31 cellular contexts compared by ENCODE assay signal in genomic region chr20:31555203-31555602, GRCh38. TPM values are rescaled to one million over a fixed set of nuclear protein-coding genes. Genes with fewer than 3 reads are reported as not detected.
DNase-seq lines count a peak whose midpoint lies in the region; ATAC-seq and TF ChIP-seq lines count a peak whose summit lies in the region.
"Had no signal": no experiment of that assay in that cellular context is flagged by ENCODE, and none has a peak within 500 bp of the region (broad histone marks: within the 10 kb centered on the region; RNA-seq: fewer than 3 reads in every experiment).

No MANE protein-coding gene starts in this region.

- peaks cover 18% of the 10 kb centered on the region for H3K4me1 Mint-ChIP-seq in activated CD8-positive, alpha-beta T cell treated with anti-CD3 and anti-CD28 coated beads, Interleukin-2, amount 10 ng/mL, durations not matched to agents 7 days and 5 days (ENCODE audit: low read depth)
- peaks cover 13% of the 10 kb centered on the region for H3K4me1 Mint-ChIP-seq in nephron progenitor cell

- intact Hi-C loops in HCT116 (cut with micrococcal nuclease) = no loop called here

- no peak for TF ChIP-seq RAD21 in HCT116 (IDR thresholded peaks at IDR 0.05; ENCODE audit: low read depth)

- no peak overlapping the region for H2BK15ac ChIP-seq in mesenchymal stem cell (ENCODE audit: low read depth, poor library complexity, severe bottlenecking)

- H2AK5ac ChIP-seq in mesenchymal stem cell (ENCODE audit: low read length, severe bottlenecking) = peak overlapping the region; percentile 0

- H3K79me1 ChIP-seq in mesenchymal stem cell (replicated peaks; ENCODE audit: low read length, poor library complexity, severe bottlenecking) = peaks cover 20% of the 10 kb centered on the region

- no peaks in the 10 kb centered on the region for H4K20me1 ChIP-seq in HCT116 (ENCODE audit: insufficient read depth)

- H3K4me1 ChIP-seq in HCT116 (ENCODE audit: control insufficient read depth in 1 of 2, insufficient read depth in 2 of 2, low read length in 2 of 2) (peaks cover 24 to 33% of the 10 kb centered on the region in 2 experiments), mesenchymal stem cell (ENCODE audit: control insufficient read depth, insufficient read depth, low read depth, low read length) (peaks cover 27% of the 10 kb centered on the region)
- H3K4me1 ChIP-seq: BLaER1, uterus had no signal

- H3K9me3 ChIP-seq in AG04450 (ENCODE audit: control insufficient read depth, insufficient read depth, low read length) = no peaks in the 10 kb centered on the region
- H3K9me3 ChIP-seq in HCT116 (ENCODE audit: control insufficient read depth in 1 of 2, insufficient read depth in 1 of 2, low read depth in 1 of 2, low read length in 2 of 2) = no peaks in the 10 kb centered on the region
- no peaks in the 10 kb centered on the region for H3K9me3 ChIP-seq in mesenchymal stem cell (ENCODE audit: control insufficient read depth, low read length)
- no peaks in the 10 kb centered on the region for H3K9me3 ChIP-seq in MG63
- H3K9me3 ChIP-seq: BLaER1, thoracic aorta, uterus had no signal

- H2BK120ac ChIP-seq in mesenchymal stem cell (ENCODE audit: low read depth, low read length) = no peak overlapping the region

- H3K9ac ChIP-seq in HCT116 (ENCODE audit: low read length) = no peak overlapping the region
- peak overlapping the region; percentile 11 for H3K9ac ChIP-seq in mesenchymal stem cell (ENCODE audit: low read length)
- H3K9ac ChIP-seq: BLaER1 had no signal

- H4K8ac ChIP-seq in mesenchymal stem cell (ENCODE audit: low read length) = no peak overlapping the region

- H3K36me3 ChIP-seq in HCT116 (ENCODE audit: control insufficient read depth in 1 of 2, insufficient read depth in 2 of 2, low read length in 2 of 2) = peaks cover 10 to 42% of the 10 kb centered on the region in 2 experiments; a peak in 3 of 4 replicates
- peaks cover 39 to 80% of the 10 kb centered on the region in 2 experiments for H3K36me3 ChIP-seq in mesenchymal stem cell (ENCODE audit: control insufficient read depth in 1 of 2, insufficient read depth in 2 of 2, low read depth in 1 of 2, low read length in 2 of 2)
- H3K36me3 ChIP-seq in MG63 = peaks cover 67% of the 10 kb centered on the region
- H3K36me3 ChIP-seq: uterus had no signal

- RAD21 ChIA-PET in HCT116 (lab: Charles Lee; ENCODE audit: low non-redundant PET in 1 of 2, low total read pairs in 2 of 2, uncharacterized antibody in 2 of 2, unreplicated experiment in 2 of 2) = interaction anchor here in 1 of 2 experiments (0.7 kb wide), 1 partner anchor 291 kb away, joined by 3 read pairs; no protein-coding TSS in a partner anchor

- BruUV-seq in HCT116 (replicated peaks; lab: Mats Ljungman, UMichigan) = no TSS peak

- H3K9me3 Mint-ChIP-seq in activated CD8-positive, alpha-beta T cell treated with anti-CD3 and anti-CD28 coated beads, Interleukin-2, amount 10 ng/mL, durations not matched to agents 7 days and 5 days (ENCODE audit: insufficient read depth) = no peaks in the 10 kb centered on the region
- H3K9me3 Mint-ChIP-seq in nephron progenitor cell = no peaks in the 10 kb centered on the region
- H3K9me3 Mint-ChIP-seq: brain; neural crest cell; stimulated activated naive CD8-positive, alpha-beta T cell treated with anti-CD3 and anti-CD28 coated beads, Interleukin-15, amount 100 ng/mL, for 72 hours; T-helper 2 cell treated with Interferon-gamma antibody and Interleukin-4, amounts not matched to agents 5 μg/mL and 100 μg/mL, for 36 hours had no signal

- no peak overlapping the region for H2BK5ac ChIP-seq in mesenchymal stem cell (ENCODE audit: low read depth, low read length, poor library complexity, severe bottlenecking)

- POLR2A ChIA-PET in AG04450 (lab: Yijun Ruan, JAX) (interaction anchor here (0.6 to 1.3 kb wide), 2 partner anchors 18 to 34 kb away, joined by 3 to 14 read pairs; no protein-coding TSS in a partner anchor), HCT116 (lab: Charles Lee) (interaction anchor here (28.6 kb wide), 1 partner anchor 49 kb away, joined by 1106 read pairs; the partner anchor contains the start of gene ID1)
- POLR2A ChIA-PET in activated CD8-positive, alpha-beta T cell treated with anti-CD3 and anti-CD28 coated beads, Interleukin-2, amount 10 ng/mL, durations not matched to agents 7 days and 5 days (lab: Charles Lee) = no interaction called here

- no peak overlapping the region for H2BK12ac ChIP-seq in mesenchymal stem cell (ENCODE audit: low read length in 2 of 2)

- H3K4me3 ChIP-seq in AG04450 (ENCODE audit: low read depth, low read length) (no peak overlapping the region), HCT116 (replicated peaks in 1 of 2; ENCODE audit: low read depth in 1 of 2, low read length in 2 of 2) (no peak overlapping the region), mesenchymal stem cell (ENCODE audit: insufficient read depth in 1 of 2, low read depth in 1 of 2, low read length in 2 of 2) (no peak overlapping the region), MG63 (no peak overlapping the region)
- H3K4me3 ChIP-seq: BLaER1, thoracic aorta, uterus had no signal

- no peak overlapping the region for H3K4me2 ChIP-seq in HCT116 (ENCODE audit: low read length)
- H3K4me2 ChIP-seq in mesenchymal stem cell (ENCODE audit: low read length, poor library complexity, severe bottlenecking) = no peak overlapping the region
- H3K4me2 ChIP-seq: BLaER1 had no signal

- no peak overlapping the region for H3K4me3 Mint-ChIP-seq in activated CD8-positive, alpha-beta T cell treated with anti-CD3 and anti-CD28 coated beads, Interleukin-2, amount 10 ng/mL, durations not matched to agents 7 days and 5 days
- H3K4me3 Mint-ChIP-seq in nephron progenitor cell = no peak overlapping the region
- H3K4me3 Mint-ChIP-seq: brain; neural crest cell; stimulated activated naive CD8-positive, alpha-beta T cell treated with anti-CD3 and anti-CD28 coated beads, Interleukin-15, amount 100 ng/mL, for 72 hours; T-helper 2 cell treated with Interferon-gamma antibody and Interleukin-4, amounts not matched to agents 5 μg/mL and 100 μg/mL, for 36 hours had no signal

- CTCF ChIA-PET in AG04450 (lab: Charles Lee) (interaction anchor here (1.8 to 23.4 kb wide), 4 partner anchors 8 to 79 kb away, joined by 10 to 1107 read pairs (median 79); partner anchors contain the start of gene ID1), HCT116 (lab: Charles Lee) (interaction anchor here (6.8 to 14.5 kb wide), 2 partner anchors 15 to 55 kb away, joined by 129 to 589 read pairs; no protein-coding TSS in a partner anchor)
- CTCF ChIA-PET in activated CD8-positive, alpha-beta T cell treated with anti-CD3 and anti-CD28 coated beads, Interleukin-2, amount 10 ng/mL, durations not matched to agents 7 days and 5 days (lab: Charles Lee) = interaction anchor here (2.2 to 23.7 kb wide), 3 partner anchors 8 to 55 kb away, joined by 8 to 901 read pairs (median 130); partner anchors contain the start of gene ID1

- no peaks in the 10 kb centered on the region for H3K27me3 Mint-ChIP-seq in activated CD8-positive, alpha-beta T cell treated with anti-CD3 and anti-CD28 coated beads, Interleukin-2, amount 10 ng/mL, durations not matched to agents 7 days and 5 days (ENCODE audit: low read depth)
- no peaks in the 10 kb centered on the region for H3K27me3 Mint-ChIP-seq in nephron progenitor cell (ENCODE audit: low read depth, poor library complexity)
- H3K27me3 Mint-ChIP-seq: stimulated activated naive CD8-positive, alpha-beta T cell treated with anti-CD3 and anti-CD28 coated beads, Interleukin-15, amount 100 ng/mL, for 72 hours had no signal

- H3K14ac ChIP-seq in mesenchymal stem cell (ENCODE audit: low read length in 2 of 2) = no peak overlapping the region

- H3K27me3 ChIP-seq in AG04450 (ENCODE audit: control insufficient read depth, insufficient read depth, low read length) (no peaks in the 10 kb centered on the region), HCT116 (ENCODE audit: insufficient read depth, low read length) (no peaks in the 10 kb centered on the region), mesenchymal stem cell (ENCODE audit: control insufficient read depth in 1 of 2, insufficient read depth in 1 of 2, low read length in 2 of 2) (no peaks in the 10 kb centered on the region), MG63 (no peaks in the 10 kb centered on the region)
- H3K27me3 ChIP-seq: BLaER1, uterus had no signal

- peaks cover 13% of the 10 kb centered on the region; the same call in 1 of the 2 replicates for H3K79me2 ChIP-seq in HCT116 (ENCODE audit: insufficient read depth, low read length)

- no peak for TF ChIP-seq POLR2A in HCT116 (IDR thresholded peaks at IDR 0.05; ENCODE audit: borderline replicate concordance, extremely low read depth, insufficient read depth, insufficient read length)

- no peak overlapping the region for H3K4ac ChIP-seq in mesenchymal stem cell (ENCODE audit: low read depth in 1 of 2, low read length in 2 of 2)

- H3K23ac ChIP-seq in mesenchymal stem cell (ENCODE audit: low read length in 2 of 2) = peak overlapping the region in 1 of 2 experiments; percentile 20

- peak overlapping the region; percentile 20 for H3K27ac Mint-ChIP-seq in activated CD8-positive, alpha-beta T cell treated with anti-CD3 and anti-CD28 coated beads, Interleukin-2, amount 10 ng/mL, durations not matched to agents 7 days and 5 days
- no peak overlapping the region for H3K27ac Mint-ChIP-seq in nephron progenitor cell
- H3K27ac Mint-ChIP-seq: stimulated activated naive CD8-positive, alpha-beta T cell treated with anti-CD3 and anti-CD28 coated beads, Interleukin-15, amount 100 ng/mL, for 72 hours; T-helper 2 cell treated with Interferon-gamma antibody and Interleukin-4, amounts not matched to agents 5 μg/mL and 100 μg/mL, for 36 hours had no signal

- H3K18ac ChIP-seq in mesenchymal stem cell (ENCODE audit: low read depth in 1 of 2, low read length in 2 of 2) = no peak overlapping the region

- H2AFZ ChIP-seq in HCT116 (ENCODE audit: low read depth, low read length, poor library complexity, severe bottlenecking) (no peak overlapping the region), mesenchymal stem cell (ENCODE audit: low read depth, low read length) (no peak overlapping the region)

- H4K91ac ChIP-seq in mesenchymal stem cell (ENCODE audit: low read length) = no peak overlapping the region

- TF ChIP-seq CTCF in AG04450 (IDR thresholded peaks at IDR 0.05; ENCODE audit: low read depth, low read length) (no peak), HCT116 (IDR thresholded peaks at IDR 0.05 in 2 of 3, conservative IDR thresholded peaks at IDR 0.05 in 1 of 3; ENCODE audit: borderline replicate concordance in 1 of 3, insufficient read depth in 1 of 3, low read depth in 2 of 3, low read length in 2 of 3) (no peak), nephron progenitor cell (IDR thresholded peaks at IDR 0.05) (no peak)

- WGBS in mesenchymal stem cell = 82% methylated on average over 5 of the region's 5 CpGs

- peaks cover 48% of the 10 kb centered on the region for H3K36me3 Mint-ChIP-seq in activated CD8-positive, alpha-beta T cell treated with anti-CD3 and anti-CD28 coated beads, Interleukin-2, amount 10 ng/mL, durations not matched to agents 7 days and 5 days (ENCODE audit: low read depth)
- peaks cover 32% of the 10 kb centered on the region for H3K36me3 Mint-ChIP-seq in nephron progenitor cell (ENCODE audit: low read depth)

- H3K27ac ChIP-seq in AG04450 (ENCODE audit: low read depth, low read length) (peak overlapping the region; percentile 21), HCT116 (ENCODE audit: low read depth, low read length) (peak overlapping the region; percentile 6; the same call in 1 of the 2 replicates), mesenchymal stem cell (ENCODE audit: low read length, poor library complexity, severe bottlenecking) (no peak overlapping the region)
- H3K27ac ChIP-seq: BLaER1, epithelial cell of prostate, thoracic aorta, uterus, VCaP had no signal

- no peak for ATAC-seq in HCT116
- ATAC-seq in activated CD8-positive, alpha-beta T cell treated with anti-CD3 and anti-CD28 coated beads, Interleukin-2, amount 10 ng/mL, durations not matched to agents 7 days and 5 days = no peak
- ATAC-seq: left lobe of liver; right cardiac atrium; stimulated activated naive CD8-positive, alpha-beta T cell treated with anti-CD3 and anti-CD28 coated beads, Interleukin-15, amount 100 ng/mL, for 72 hours had no signal

- DNase-seq in AG04450 (ENCODE audit: low read depth, low spot score) (no peak), HCT116 (ENCODE audit: low read depth, low spot score) (no peak), mesenchymal stem cell (no peak), MG63 (no peak), nephron progenitor cell (no peak), DMS 273 treated with DMSO at 0.1 percent for 48 hours (lab: John Stamatoyannopoulos, UW) (no peak)
- no peak for DNase-seq in activated CD8-positive, alpha-beta T cell treated with anti-CD3 and anti-CD28 coated beads, Interleukin-2, amount 10 ng/mL, durations not matched to agents 7 days and 5 days
- DNase-seq: activated CD4-positive, alpha-beta T cell treated with anti-CD3 and anti-CD28 coated beads for 4 hours; activated naive CD4-positive, alpha-beta T cell treated with Interleukin-2 at 50 U/mL for 16 hours; amniotic stem cell; DMS79; effector CD4-positive, alpha-beta T cell; hypothalamus; IMR-90; mesendoderm; NCI-H1048; NCI-H1694; NCI-H446 treated with DMSO at 0.1 percent for 48 hours; NCI-H774; stimulated activated CD4-positive, alpha-beta T cell treated with anti-CD3 and anti-CD28 coated beads, Interleukin-1b, Interleukin-23, amount 100 ng/mL, for 48 hours; stimulated activated naive CD8-positive, alpha-beta T cell treated with anti-CD3 and anti-CD28 coated beads, Interleukin-15, amount 100 ng/mL, for 72 hours; uterus had no signal

- no peaks in the 10 kb centered on the region for H3K9me2 ChIP-seq in HCT116 (ENCODE audit: insufficient read depth)

RNA-seq across cellular contexts. Expression of gene HM13, which starts 41.0 kb away (rescaled TPM):
- polyA plus RNA-seq in AG04450 (2011; rRNA removed) = 167 and 203 TPM in 2 replicates
- 155 and 196 TPM in 2 replicates for polyA minus RNA-seq in AG04450 (2011; rRNA and poly(A)+ RNA removed)
- 183 TPM for total RNA-seq in HCT116 (2021; ENCODE audit: unreplicated experiment)
- polyA plus RNA-seq in HCT116 (2012) = 181 and 193 TPM in 2 replicates
- total RNA-seq in activated CD8-positive, alpha-beta T cell treated with anti-CD3 and anti-CD28 coated beads, Interleukin-2, amount 10 ng/mL, durations not matched to agents 7 days and 5 days = 100 to 1,000 TPM; 117 to 127 TPM
- polyA plus RNA-seq in mesenchymal stem cell (2013, experiment 1 of 2) = 291 TPM
- 287 TPM for polyA plus RNA-seq in mesenchymal stem cell (2013, experiment 2 of 2)
- 115 and 155 TPM in 2 replicates for total RNA-seq in MG63 (2014; rRNA removed; shearing (Covaris generic); ENCODE audit: low replicate concordance)

RNA-seq across cellular contexts. Expression of gene ID1, which starts 49.9 kb away (rescaled TPM):
- polyA plus RNA-seq in AG04450 (2011; rRNA removed) = 7.8 and 11.1 TPM in 2 replicates
- polyA minus RNA-seq in AG04450 (2011; rRNA and poly(A)+ RNA removed) = 7.1 and 9.5 TPM in 2 replicates
- total RNA-seq in HCT116 (2021; ENCODE audit: unreplicated experiment) = 811 TPM
- 603 and 619 TPM in 2 replicates for polyA plus RNA-seq in HCT116 (2012)
- under 1 TPM; 0.42 to 0.50 TPM for total RNA-seq in activated CD8-positive, alpha-beta T cell treated with anti-CD3 and anti-CD28 coated beads, Interleukin-2, amount 10 ng/mL, durations not matched to agents 7 days and 5 days
- polyA plus RNA-seq in mesenchymal stem cell (2013, experiment 1 of 2) = 260 TPM
- polyA plus RNA-seq in mesenchymal stem cell (2013, experiment 2 of 2) = 254 TPM
- total RNA-seq in MG63 (2014; rRNA removed; shearing (Covaris generic); ENCODE audit: low replicate concordance) = 363 and 396 TPM in 2 replicates

Comparison
In these comparisons a context has a peak if more than half of its experiments do, and no peak if none do; other contexts are left out.
1. RNA of gene ID1, which starts 49.9 kb away (total RNA-seq): 811 TPM in HCT116 (single experiment) and 363 to 396 TPM in MG63; 0.42 to 0.50 TPM in activated CD8-positive, alpha-beta T cell treated with anti-CD3 and anti-CD28 coated beads, Interleukin-2, amount 10 ng/mL, durations not matched to agents 7 days and 5 days; every median in the first group is over 100 times any median in the second.